ENCODE assay signal across 31 cellular contexts in the genomic region with DNA sequence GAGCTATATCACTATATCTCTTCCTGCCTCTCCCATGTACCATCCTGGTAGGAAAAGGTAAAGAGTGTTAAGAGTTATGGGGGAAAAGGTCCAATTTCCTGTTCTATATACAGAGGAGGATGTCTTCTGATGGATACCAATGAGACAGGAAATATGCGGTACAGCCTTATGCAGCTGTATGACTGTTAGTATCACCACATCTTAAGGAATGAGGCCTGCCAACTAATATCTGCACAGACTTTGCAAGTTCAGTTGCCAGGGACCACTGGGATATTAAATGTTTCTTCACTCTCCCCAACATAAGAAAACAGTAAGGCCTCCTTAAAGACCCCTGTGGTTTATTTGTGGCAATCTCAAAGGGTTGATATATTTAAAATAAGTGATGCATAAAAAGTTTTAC.
"Had no signal": no experiment of that assay in that cellular context is flagged by ENCODE, and none has a peak within 500 bp of the region (broad histone marks: within the 10 kb centered on the region; RNA-seq: fewer than 3 reads in every experiment).

No MANE protein-coding gene starts in this region.

- H3K4me3 ChIP-seq: adrenal gland, cardiac muscle cell had no signal

- ATAC-seq: activated CD8-positive, alpha-beta T cell treated with anti-CD3 and anti-CD28 coated beads for 36 hours; activated naive CD4-positive, alpha-beta T cell treated with anti-CD3 and anti-CD28 coated beads, Interleukin-2, amount 50 U/mL, for 72 hours; activated T-cell treated with anti-CD3 and anti-CD28 coated beads, Interleukin-2, amount 50 U/mL, for 4 hours; activated T-cell treated with anti-CD3 and anti-CD28 coated beads, Interleukin-2, amount 50 U/mL, for 72 hours; activated T-helper 17 cell treated with anti-CD3 and anti-CD28 coated beads, Interleukin-2, amount 50 U/mL, for 72 hours; WTC11 had no signal

- DNase-seq: activated CD4-positive, alpha-beta memory T cell treated with anti-CD3 and anti-CD28 coated beads for 36 hours; activated CD4-positive, alpha-beta T cell treated with anti-CD3 and anti-CD28 coated beads for 4 hours; activated CD4-positive, alpha-beta T cell treated with anti-CD3 and anti-CD28 coated beads, Interleukin-2, amount 10 ng/mL, durations not matched to agents 24 days and 14 days; activated CD4-positive, alpha-beta T cell treated with anti-CD3 and anti-CD28 coated beads, Interleukin-2, amount 50 U/mL, for 1 hour; activated CD4-positive, alpha-beta T cell treated with anti-CD3 and anti-CD28 coated beads, Interleukin-2, amount 50 U/mL, for 4 hours; activated CD4-positive, CD25-positive, alpha-beta regulatory T cell treated with anti-CD3 and anti-CD28 coated beads, Interleukin-2, amount 50 U/mL, for 72 hours; activated CD8-positive, alpha-beta memory T cell treated with anti-CD3 and anti-CD28 coated beads, Interleukin-2, amount 50 U/mL, for 4 hours; activated CD8-positive, alpha-beta T cell treated with anti-CD3 and anti-CD28 coated beads for 36 hours; activated effector memory CD4-positive, alpha-beta T cell treated with anti-CD3 and anti-CD28 coated beads, Interleukin-2, amount 50 U/mL, for 16 hours; activated gamma-delta T cell treated with Interleukin-2 at 50 U/mL for 16 hours; activated naive CD4-positive, alpha-beta T cell; activated naive CD4-positive, alpha-beta T cell treated with anti-CD3 and anti-CD28 coated beads for 36 hours; activated naive CD4-positive, alpha-beta T cell treated with anti-CD3 and anti-CD28 coated beads, Interleukin-2, amount 50 U/mL, for 16 hours; activated naive CD8-positive, alpha-beta T cell treated with anti-CD3 and anti-CD28 coated beads for 36 hours; activated T-cell treated with anti-CD3 and anti-CD28 coated beads for 4 hours; activated T-cell treated with anti-CD3 and anti-CD28 coated beads, Interleukin-2, amount 50 U/mL, for 1 hour; activated T-cell treated with anti-CD3 and anti-CD28 coated beads, Interleukin-2, amount 50 U/mL, for 4 hours; activated T-cell treated with anti-CD3 and anti-CD28 coated beads, Interleukin-2, amount 50 U/mL, for 72 hours; adrenal gland; amniotic stem cell; aorta; caudate nucleus; cerebellar nuclear complex; T-helper 1 cell; T-helper 2 cell; T-helper 9 cell; WERI-Rb-1 had no signal

- H3K27ac ChIP-seq: adrenal gland, cardiac muscle cell, WERI-Rb-1 had no signal
